Comparison of ENCODE assay signal across 25 cellular contexts in the genomic region with DNA sequence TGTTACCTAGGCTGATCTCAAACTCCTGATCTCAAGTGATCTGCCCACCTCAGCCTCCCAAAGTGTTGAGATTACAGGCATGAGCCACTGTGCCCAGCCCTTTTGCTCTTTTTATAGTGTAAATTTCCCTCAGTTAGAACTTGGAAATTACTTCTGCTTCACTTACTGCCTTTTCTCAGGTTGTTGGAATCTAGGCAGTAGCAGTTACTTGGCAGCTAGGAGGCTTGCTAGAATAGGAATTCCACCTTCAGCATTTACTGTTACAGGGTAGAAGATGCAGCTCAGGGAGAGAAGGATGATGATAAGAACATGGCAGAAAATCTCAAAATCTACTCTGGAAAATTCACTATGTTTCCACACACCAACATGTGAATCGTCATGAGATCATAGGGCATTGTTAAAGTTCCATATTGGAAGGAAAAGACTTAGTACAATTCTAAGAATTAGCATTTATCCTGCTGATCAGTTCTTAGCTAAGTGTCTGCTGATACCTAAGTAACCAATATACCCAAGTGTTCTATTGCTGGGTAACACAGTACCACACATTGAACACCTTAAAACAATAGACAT.
"Had no signal": no experiment of that assay in that cellular context is flagged by ENCODE, and none has a peak within 500 bp of the region (broad histone marks: within the 10 kb centered on the region; RNA-seq: fewer than 3 reads in every experiment).

No MANE protein-coding gene starts in this region.

- H3K4me1 Mint-ChIP-seq: activated T-helper 17 cell treated with anti-CD3 and anti-CD28 coated beads, Interleukin-2, amount 50 U/mL, for 72 hours; endodermal cell had no signal

- H3K27ac ChIP-seq: cardiac muscle cell, gastroesophageal sphincter, left ventricle myocardium inferior, neutrophil, ovary, prostate gland, stomach, suprapubic skin, tibial nerve had no signal

- H3K36me3 ChIP-seq: ovary, prostate gland had no signal

- H3K4me1 ChIP-seq: prostate gland, tibial nerve had no signal

- ATAC-seq: activated naive CD4-positive, alpha-beta T cell treated with anti-CD3 and anti-CD28 coated beads, Interleukin-2, amount 50 U/mL, for 72 hours; activated T-helper 17 cell treated with anti-CD3 and anti-CD28 coated beads, Interleukin-2, amount 50 U/mL, for 72 hours; gastroesophageal sphincter; natural killer cell treated with Interleukin-12 subunit alpha and Interleukin-12 subunit beta and Interleukin-15 and Interleukin-18, amount 100 ng/mL, for 72 hours had no signal

- H3K27ac Mint-ChIP-seq: activated naive CD4-positive, alpha-beta T cell treated with anti-CD3 and anti-CD28 coated beads, Interleukin-2, amount 50 U/mL, for 72 hours; activated T-cell treated with anti-CD3 and anti-CD28 coated beads, Interleukin-2, amount 50 U/mL, for 24 hours; activated T-helper 17 cell treated with anti-CD3 and anti-CD28 coated beads, Interleukin-2, amount 50 U/mL, for 72 hours; endodermal cell; natural killer cell treated with Interleukin-12 subunit alpha and Interleukin-12 subunit beta and Interleukin-15 and Interleukin-18, amount 100 ng/mL, for 72 hours; T-helper 2 cell treated with Interferon-gamma antibody and Interleukin-4, amounts not matched to agents 5 μg/mL and 100 μg/mL, for 36 hours had no signal

- H3K4me3 Mint-ChIP-seq: activated T-cell treated with anti-CD3 and anti-CD28 coated beads, Interleukin-2, amount 50 U/mL, for 24 hours; activated T-helper 17 cell treated with anti-CD3 and anti-CD28 coated beads, Interleukin-2, amount 50 U/mL, for 72 hours; endodermal cell; natural killer cell treated with Interleukin-12 subunit alpha and Interleukin-12 subunit beta and Interleukin-15 and Interleukin-18, amount 100 ng/mL, for 72 hours; T-helper 2 cell treated with Interferon-gamma antibody and Interleukin-4, amounts not matched to agents 5 μg/mL and 100 μg/mL, for 36 hours had no signal

- H3K4me3 ChIP-seq: cardiac muscle cell, gastroesophageal sphincter, left ventricle myocardium inferior, ovary, prostate gland, stomach, suprapubic skin, tibial nerve had no signal

- H3K27me3 ChIP-seq: cardiac muscle cell, gastroesophageal sphincter, neutrophil, ovary, stomach, suprapubic skin, tibial nerve had no signal

- H3K27me3 Mint-ChIP-seq: activated T-cell treated with anti-CD3 and anti-CD28 coated beads, Interleukin-2, amount 50 U/mL, for 24 hours; activated T-helper 17 cell treated with anti-CD3 and anti-CD28 coated beads, Interleukin-2, amount 50 U/mL, for 72 hours; natural killer cell treated with Interleukin-12 subunit alpha and Interleukin-12 subunit beta and Interleukin-15 and Interleukin-18, amount 100 ng/mL, for 72 hours had no signal

- DNase-seq: activated CD4-positive, alpha-beta T cell treated with anti-CD3 and anti-CD28 coated beads for 1 hour; activated CD4-positive, alpha-beta T cell treated with anti-CD3 and anti-CD28 coated beads, Interleukin-2, amount 50 U/mL, for 4 hours; activated CD8-positive, alpha-beta memory T cell treated with anti-CD3 and anti-CD28 coated beads for 24 hours; activated CD8-positive, alpha-beta memory T cell treated with anti-CD3 and anti-CD28 coated beads, Interleukin-2, amount 50 U/mL, for 4 hours; activated T-cell treated with anti-CD3 and anti-CD28 coated beads, Interleukin-2, amount 50 U/mL, for 24 hours; aorta; cortex of kidney; endodermal cell; head of caudate nucleus; hypothalamus; left ventricle myocardium inferior; midbrain; ovary; stimulated activated CD4-positive, alpha-beta T cell treated with anti-CD3 and anti-CD28 coated beads, Interleukin-4, amount 100 ng/mL, for 24 hours; stomach had no signal

- H3K9me3 ChIP-seq: neutrophil, prostate gland had no signal
